8 cellular contexts compared by ENCODE assay signal in the genomic region with DNA sequence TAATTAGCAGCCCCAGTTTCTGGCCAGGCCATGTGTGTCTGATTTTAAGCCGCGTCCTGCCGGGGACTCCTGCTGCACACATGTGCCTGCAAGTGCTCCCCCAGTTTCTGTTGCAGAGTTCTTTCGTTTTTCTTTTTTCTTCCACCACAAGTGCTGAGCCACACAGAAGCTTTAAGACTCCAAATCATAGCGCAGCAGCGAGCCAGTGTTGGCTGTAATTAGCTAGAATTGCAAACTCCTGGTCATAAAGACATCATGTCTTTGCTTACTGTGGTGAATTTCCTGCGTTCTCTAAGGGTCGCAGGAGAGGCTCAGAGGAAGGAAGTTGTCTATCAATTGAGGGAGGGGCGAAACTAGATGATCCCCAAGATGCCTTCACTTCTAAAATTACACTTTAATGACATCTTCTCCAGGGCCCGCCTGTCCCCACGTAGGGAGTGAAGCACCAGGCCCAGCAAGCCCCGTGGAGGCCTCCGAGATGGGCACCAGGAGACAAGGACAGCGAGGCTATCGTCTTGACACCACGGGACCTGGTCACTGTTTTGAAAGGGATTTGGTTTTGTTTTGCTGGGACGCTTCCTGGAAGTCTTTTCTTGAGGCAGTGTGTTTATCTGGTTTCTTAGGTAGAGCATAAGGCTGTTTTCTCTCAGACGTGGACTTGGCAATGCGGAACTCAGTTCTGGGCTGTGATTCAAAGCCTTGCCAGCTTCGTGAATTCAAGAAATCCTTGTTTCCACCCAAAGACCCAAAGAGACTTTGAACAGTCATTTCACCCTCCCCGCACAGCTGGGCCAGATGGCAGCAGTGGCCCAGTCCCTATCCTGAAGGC.
DNase-seq lines count a peak whose midpoint lies in the region; ATAC-seq and TF ChIP-seq lines count a peak whose summit lies in the region.

No MANE protein-coding gene starts in this region.

- no peak for TF ChIP-seq CTCF in KMS-11 (conservative IDR thresholded peaks at IDR 0.05; ENCODE audit: low read depth, low read length)
- TF ChIP-seq CTCF in smooth muscle cell (IDR thresholded peaks at IDR 0.05; ENCODE audit: borderline replicate concordance, insufficient read depth, poor library complexity, severe bottlenecking) = no peak

- H2AFZ ChIP-seq in KMS-11 (ENCODE audit: low read depth) (peak overlapping the region; percentile 66), smooth muscle cell (ENCODE audit: low read depth) (no peak overlapping the region)

- WGBS in smooth muscle cell (ENCODE audit: low lambda C conversion rate) = 62% methylated on average over 21 of the region's 21 CpGs

- peak overlapping the region; percentile 17 to 64 (median 49); a peak in 18 of 20 replicates for H3K4me3 ChIP-seq in BLaER1 treated with 17β-estradiol and CSF1 and Interleukin-3, amounts not matched to agents 10 nM and 100 nM
- no peak overlapping the region for H3K4me3 ChIP-seq in KMS-11 (IDR thresholded peaks at IDR 0.05; ENCODE audit: insufficient read depth, low read depth, low read length)
- H3K4me3 ChIP-seq in smooth muscle cell = no peak overlapping the region

- ATAC-seq in GM19467 (IDR thresholded peaks at IDR 0.05; ENCODE audit: unreplicated experiment) = peak; percentile 85
- ATAC-seq in central memory CD8-positive, alpha-beta T cell (replicated peaks; ENCODE audit: extremely low read depth, poor library complexity, severe bottlenecking) = peak; percentile 58

- H3K36me3 Mint-ChIP-seq in central memory CD8-positive, alpha-beta T cell (ENCODE audit: insufficient read depth) = peaks cover 5% of the 10 kb centered on the region

- DNase-seq in central memory CD8-positive, alpha-beta T cell (ENCODE audit: low spot score in 2 of 2) = no peak
- no peak for DNase-seq in smooth muscle cell (lab: John Stamatoyannopoulos, UW; ENCODE audit: unreplicated experiment)
- no peak for DNase-seq in hippocampal formation (lab: John Stamatoyannopoulos, UW)
- no peak for DNase-seq in iPS-NIHi11 (ENCODE audit: low spot score)
- no peak for DNase-seq in caudate nucleus (lab: John Stamatoyannopoulos, UW)

- H3K27ac ChIP-seq in BLaER1 treated with 17β-estradiol and CSF1 and Interleukin-3, amounts not matched to agents 10 nM and 100 nM = peak overlapping the region; percentile 79 to 97 (median 91)
- H3K27ac ChIP-seq in KMS-11 = peak overlapping the region; percentile 97
- peak overlapping the region; percentile 60 for H3K27ac ChIP-seq in smooth muscle cell (ENCODE audit: low read depth)
- no peak overlapping the region for H3K27ac ChIP-seq in caudate nucleus (ENCODE audit: low read depth, low read length)

- H4K20me1 ChIP-seq in BLaER1 treated with 17β-estradiol and CSF1 and Interleukin-3, amounts not matched to agents 10 nM and 100 nM = peaks cover 0 to 64% (median 0%) of the 10 kb centered on the region in 11 experiments; a peak in 6 of 22 replicates
- H4K20me1 ChIP-seq in KMS-11 (ENCODE audit: insufficient read depth) = no peaks in the 10 kb centered on the region
- H4K20me1 ChIP-seq in smooth muscle cell (ENCODE audit: low read depth) = peaks cover under 1% of the 10 kb centered on the region

- H3K9me3 ChIP-seq in BLaER1 treated with 17β-estradiol and CSF1 and Interleukin-3, amounts not matched to agents 10 nM and 100 nM (replicated peaks in 1 of 11) = peaks cover 0 to 6% (median 0%) of the 10 kb centered on the region in 11 experiments; a peak in 1 of 22 replicates
- H3K9me3 ChIP-seq in smooth muscle cell (replicated peaks; ENCODE audit: low read depth) = no peaks in the 10 kb centered on the region

- peaks cover 96 to 100% (median 99%) of the 10 kb centered on the region in 10 experiments for H3K4me1 ChIP-seq in BLaER1 treated with 17β-estradiol and CSF1 and Interleukin-3, amounts not matched to agents 10 nM and 100 nM
- H3K4me1 ChIP-seq in KMS-11 (ENCODE audit: low read depth, poor library complexity, severe bottlenecking) = peaks cover 82% of the 10 kb centered on the region
- H3K4me1 ChIP-seq in smooth muscle cell (ENCODE audit: low read depth) = peaks cover 33% of the 10 kb centered on the region

- no peaks in the 10 kb centered on the region for H3K27me3 ChIP-seq in BLaER1 treated with 17β-estradiol and CSF1 and Interleukin-3, amounts not matched to agents 10 nM and 100 nM
- H3K27me3 ChIP-seq in KMS-11 (ENCODE audit: insufficient read depth, low read depth) = no peaks in the 10 kb centered on the region
- no peaks in the 10 kb centered on the region for H3K27me3 ChIP-seq in smooth muscle cell (ENCODE audit: low read depth)

- peak overlapping the region; percentile 76 to 85 (median 82) for H3K9ac ChIP-seq in BLaER1 treated with 17β-estradiol and CSF1 and Interleukin-3, amounts not matched to agents 10 nM and 100 nM
- H3K9ac ChIP-seq in KMS-11 = peak overlapping the region; percentile 84
- H3K9ac ChIP-seq in smooth muscle cell (ENCODE audit: low read depth) = no peak overlapping the region

- no peaks in the 10 kb centered on the region for H3K9me3 Mint-ChIP-seq in central memory CD8-positive, alpha-beta T cell

- peaks cover 29% of the 10 kb centered on the region for H3F3A ChIP-seq in smooth muscle cell (ENCODE audit: low read depth)

- peaks cover 0 to 56% (median 43%) of the 10 kb centered on the region in 11 experiments; a peak in 18 of 22 replicates for H3K36me3 ChIP-seq in BLaER1 treated with 17β-estradiol and CSF1 and Interleukin-3, amounts not matched to agents 10 nM and 100 nM
- no peaks in the 10 kb centered on the region for H3K36me3 ChIP-seq in KMS-11 (ENCODE audit: insufficient read depth)
- H3K36me3 ChIP-seq in smooth muscle cell (ENCODE audit: low read depth) = no peaks in the 10 kb centered on the region

- no peaks in the 10 kb centered on the region for H3K27me3 Mint-ChIP-seq in central memory CD8-positive, alpha-beta T cell

- H3K4me1 Mint-ChIP-seq in central memory CD8-positive, alpha-beta T cell = peaks cover 51% of the 10 kb centered on the region

- H3K27ac Mint-ChIP-seq in central memory CD8-positive, alpha-beta T cell (ENCODE audit: low read depth) = peak overlapping the region; percentile 95

- H3K79me2 ChIP-seq in KMS-11 (ENCODE audit: insufficient read depth, low read depth) = no peaks in the 10 kb centered on the region
- H3K79me2 ChIP-seq in smooth muscle cell (ENCODE audit: low read depth) = peaks cover 18% of the 10 kb centered on the region

- H3K4me2 ChIP-seq in BLaER1 treated with 17β-estradiol and CSF1 and Interleukin-3, amounts not matched to agents 10 nM and 100 nM = peak overlapping the region; percentile 82 to 99 (median 88)
- H3K4me2 ChIP-seq in KMS-11 (peak overlapping the region; percentile 76), smooth muscle cell (peak overlapping the region; percentile 53)

- peak overlapping the region; percentile 80 for H3K4me3 Mint-ChIP-seq in central memory CD8-positive, alpha-beta T cell

Comparison
In these comparisons a context has a peak if more than half of its experiments do, and no peak if none do; other contexts are left out.
1. H3K4me3 ChIP-seq: peak in BLaER1 treated with 17β-estradiol and CSF1 and Interleukin-3, amounts not matched to agents 10 nM and 100 nM (10 of 10); none in KMS-11 (single experiment) and smooth muscle cell (single experiment).
2. Peak in every context shown above with its lines, with median percentiles within 50 percentile points of each other: H3K4me2 ChIP-seq.